Comparison of ENCODE assay signal across 9 cellular contexts in the genomic region with DNA sequence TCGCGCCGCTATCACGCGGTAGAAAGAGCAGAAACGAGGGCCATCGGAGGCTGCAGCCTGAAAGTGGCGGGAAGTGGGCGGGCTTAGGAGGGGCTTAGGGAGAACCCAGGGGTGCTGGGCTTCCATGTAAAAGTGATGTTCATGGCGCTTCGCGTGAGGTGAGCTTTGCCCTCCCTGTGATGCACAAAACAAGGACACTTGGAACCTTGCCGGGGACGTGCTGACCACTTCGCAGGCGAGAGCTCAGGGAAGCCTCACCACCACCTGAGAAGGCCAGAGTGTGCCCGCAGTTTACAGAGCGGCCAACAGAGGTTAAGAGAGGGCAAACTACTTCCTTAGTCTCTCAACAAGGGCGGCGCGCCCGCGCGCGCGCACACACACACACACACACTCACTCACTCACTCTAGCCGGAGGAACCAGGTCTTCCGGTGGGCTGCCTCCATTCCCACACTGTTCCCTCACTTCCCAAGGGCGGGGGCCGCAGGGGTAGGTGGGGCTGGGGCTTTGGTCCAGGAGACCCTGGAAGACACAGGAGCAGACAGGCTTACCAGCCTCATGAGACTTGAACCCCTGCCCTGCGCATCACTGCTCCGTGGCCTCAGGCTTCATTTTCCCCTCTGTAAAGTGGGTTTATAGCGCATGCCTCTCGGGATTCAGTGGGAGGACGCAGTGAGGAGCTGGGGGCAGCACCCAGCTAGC. TPM values are rescaled to one million over a fixed set of nuclear protein-coding genes. Genes with fewer than 3 reads are reported as not detected.
A peak's percentile ranks its signal among the peaks of the same experiment; 100 is the strongest.
DNase-seq lines count a peak whose midpoint lies in the region; ATAC-seq and TF ChIP-seq lines count a peak whose summit lies in the region.
"Had no signal": no experiment of that assay in that cellular context is flagged by ENCODE, and none has a peak within 500 bp of the region (broad histone marks: within the 10 kb centered on the region; RNA-seq: fewer than 3 reads in every experiment).

No MANE protein-coding gene starts in this region.

- peaks cover 13 to 26% of the 10 kb centered on the region in 2 donors for H3K27me3 Mint-ChIP-seq in T-cell

- H3K27ac Mint-ChIP-seq in T-cell = peak overlapping the region in 1 of 2 donors; percentile 63

- POLR2A ChIA-PET in T-cell (lab: Charles Lee) = no interaction called here

- H3K36me3 Mint-ChIP-seq in T-cell = no peaks in the 10 kb centered on the region

- ATAC-seq in T-cell (replicated peaks in 1 of 4) (peak; percentile 82 to 89 (median 84)), sciatic nerve (peak; percentile 36)

- H3K9me3 Mint-ChIP-seq in T-cell = no peaks in the 10 kb centered on the region

- H3K4me3 Mint-ChIP-seq in T-cell = peak overlapping the region; percentile 65 to 77 (median 73)

- peak; percentile 63 for DNase-seq in GM13976 (ENCODE audit: low spot score)
- peak in 31 of 34 experiments; percentile 17 to 66 (median 48) for DNase-seq in T-cell
- peak; percentile 10 for DNase-seq in effector CD8-positive, alpha-beta T cell (lab: John Stamatoyannopoulos, UW)
- DNase-seq in sciatic nerve (ENCODE audit: low spot score) = no peak
- no peak for DNase-seq in islet precursor cell
- no peak for DNase-seq in COR-L47 (lab: John Stamatoyannopoulos, UW)
- no peak for DNase-seq in SIG-M5 (lab: John Stamatoyannopoulos, UW)
- DNase-seq in G401 (ENCODE audit: low spot score) = no peak

- no peak for TF ChIP-seq CTCF in GM13976 (IDR thresholded peaks at IDR 0.05; ENCODE audit: borderline replicate concordance, control extremely low read depth, extremely low read depth, insufficient read depth, missing control alignments)

- peaks cover 14 to 15% (median 14%) of the 10 kb centered on the region in 3 donors for H3K4me1 Mint-ChIP-seq in T-cell

- CTCF ChIA-PET in T-cell (lab: Charles Lee) = no interaction called here

- intact Hi-C loops in sciatic nerve (cut with DNase I) = no loop called here

- in situ Hi-C loops in GM13976 (cut with MboI; ENCODE audit: low sequenced_read_pairs, unreplicated experiment) = no loop called here
- in situ Hi-C loops in G401 (cut with HindIII; ENCODE audit: low sequenced_read_pairs) = no loop called here

RNA-seq across cellular contexts. Expression of gene GAPDHS, which starts 0.7 kb away (rescaled TPM):
- total RNA-seq in T-cell = not detected
- not detected for total RNA-seq in sciatic nerve
- 3.2 TPM in 1 of 2 replicates, not detected in the other for total RNA-seq in G401 (2014; rRNA removed; shearing (Covaris generic))
- total RNA-seq: glomerular endothelial cell had no signal

RNA-seq across cellular contexts. Expression of gene SBSN, which starts 5.9 kb away (rescaled TPM):
- total RNA-seq in T-cell (under 1 TPM in 1 of 5 donors, not detected in 4; 0.23 TPM), sciatic nerve (not detected)
- total RNA-seq in G401 (2014; rRNA removed; shearing (Covaris generic)) = not detected in 2 replicates
- total RNA-seq: glomerular endothelial cell had no signal

RNA-seq across cellular contexts. Expression of gene TMEM147, which starts 11.5 kb away (rescaled TPM):
- total RNA-seq in T-cell (10 to 100 TPM; 27.5 to 46.6 (median 44.2) TPM), sciatic nerve (53.9 TPM)
- 208 and 254 TPM in 2 replicates for total RNA-seq in G401 (2014; rRNA removed; shearing (Covaris generic))

RNA-seq across cellular contexts. Expression of gene DMKN, which starts 20.5 kb away (rescaled TPM):
- total RNA-seq in T-cell = 1 to 10 TPM in 4 of 5 donors, not detected in 1; 1.8 to 2.3 (median 2.1) TPM
- total RNA-seq in sciatic nerve = 26.5 TPM
- total RNA-seq in G401 (2014; rRNA removed; shearing (Covaris generic)) = 85.4 and 136 TPM in 2 replicates
- total RNA-seq: glomerular endothelial cell had no signal

RNA-seq across cellular contexts. Expression of gene ATP4A, which starts 29.5 kb away (rescaled TPM):
- not detected for total RNA-seq in T-cell
- not detected for total RNA-seq in sciatic nerve
- not detected in 2 replicates for total RNA-seq in G401 (2014; rRNA removed; shearing (Covaris generic))
- total RNA-seq: glomerular endothelial cell had no signal

Comparison
In these comparisons a context has a peak if more than half of its experiments do, and no peak if none do; other contexts are left out.
1. DNase-seq: peak in GM13976 (single experiment), T-cell (31 of 34) and effector CD8-positive, alpha-beta T cell (single experiment); none in sciatic nerve (single experiment), islet precursor cell (single experiment), COR-L47 (single experiment), SIG-M5 (single experiment) and G401 (single experiment).